Comparison of ENCODE assay signal across 9 cellular contexts in the genomic region with DNA sequence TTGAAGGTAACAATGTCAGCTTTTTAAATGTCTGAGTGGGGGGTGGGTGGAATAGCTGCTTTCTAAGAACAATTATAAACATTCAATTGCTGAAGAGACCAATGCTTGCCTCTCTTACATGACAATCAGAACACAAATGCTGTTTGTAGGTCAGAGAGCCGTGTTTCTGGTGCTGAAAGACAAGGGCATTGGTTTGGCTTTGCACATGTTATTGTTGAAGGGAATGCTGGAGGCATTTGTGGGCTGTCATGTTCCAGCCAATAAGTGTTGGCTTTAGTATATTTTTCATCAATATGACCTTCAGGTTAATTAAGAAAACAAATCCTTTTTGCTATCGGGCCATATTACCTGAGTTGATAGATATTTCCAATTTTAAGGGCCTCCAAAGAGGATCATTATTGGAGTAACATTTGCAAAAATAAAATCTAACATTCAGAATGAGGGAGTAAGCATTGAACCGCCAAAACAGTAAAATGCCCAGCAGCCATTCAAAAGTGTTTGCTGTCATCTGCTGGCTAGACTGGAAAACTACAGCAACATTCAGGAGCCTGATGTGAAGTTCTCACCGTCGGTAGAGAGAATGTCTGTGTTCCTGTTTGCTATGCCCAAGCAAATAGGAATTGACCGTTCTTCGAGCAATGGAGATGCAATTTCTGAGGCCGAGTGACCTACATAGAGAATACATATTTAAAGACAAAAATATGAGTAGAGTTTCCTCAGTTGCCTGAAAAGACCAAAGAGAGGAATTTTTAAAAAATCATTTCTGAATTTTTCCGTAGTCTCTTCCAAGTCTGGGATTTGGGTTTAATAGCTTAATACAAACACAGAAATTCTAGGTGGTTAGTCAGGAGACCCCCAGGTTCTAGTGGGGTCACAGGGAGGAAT.
A peak's percentile ranks its signal among the peaks of the same experiment; 100 is the strongest.
DNase-seq lines count a peak whose midpoint lies in the region; ATAC-seq, FAIRE-seq and TF ChIP-seq lines count a peak whose summit lies in the region.
"Had no signal": no experiment of that assay in that cellular context is flagged by ENCODE, and none has a peak within 500 bp of the region (broad histone marks: within the 10 kb centered on the region; RNA-seq: fewer than 3 reads in every experiment).

No MANE protein-coding gene starts in this region.

- 15 to 19% (median 15%) methylated on average over 9 of the region's 9 CpGs for WGBS in ovary, 3 donors

- DNase-seq in Right ventricle myocardium inferior (ENCODE audit: missing footprints) (no peak), cardiac septum (ENCODE audit: low spot score) (no peak), SHP77 treated with DMSO at 0.1 percent for 48 hours (lab: John Stamatoyannopoulos, UW) (peak; percentile 31), cardiac fibroblast (ENCODE audit: low read depth in 2 of 2) (peak; percentile 64 to 72), kidney (no peak), tibial artery (no peak), ovary (no peak)

- H3K36me3 ChIP-seq in kidney (ENCODE audit: control insufficient read depth in 1 of 2, insufficient read depth in 2 of 2, low read length in 2 of 2) (no peaks in the 10 kb centered on the region), tibial artery (no peaks in the 10 kb centered on the region), ovary (no peaks in the 10 kb centered on the region)

- no peak for TF ChIP-seq POLR2A in ovary (IDR thresholded peaks at IDR 0.05)

- H3K27me3 ChIP-seq in tibial artery (no peaks in the 10 kb centered on the region), ovary (no peaks in the 10 kb centered on the region)

- no peak for TF ChIP-seq EP300 in ovary (IDR thresholded peaks at IDR 0.05)

- no peak overlapping the region for H3K9ac ChIP-seq in kidney (ENCODE audit: low read length in 2 of 2)

- intact Hi-C loops in Right ventricle myocardium inferior (cut with DNase I) (loop anchor here (1.0 to 10.0 kb wide), 3 partner anchors 222 to 832 kb away; no protein-coding TSS in a partner anchor), cardiac septum (cut with DNase I) (loop anchor here (5.0 kb wide), 2 partner anchors 220 to 680 kb away; no protein-coding TSS in a partner anchor), kidney (cut with DNase I) (loop anchor here (10.0 kb wide), 1 partner anchor 222 kb away; no protein-coding TSS in a partner anchor), tibial artery (cut with DNase I; ENCODE audit: low total_unique reads) (no loop called here), ovary (cut with DNase I) (no loop called here)

- H3K4me3 ChIP-seq in cardiac fibroblast (replicated peaks in 1 of 2; ENCODE audit: low read depth in 2 of 2, low read length in 2 of 2) (peak overlapping the region in 1 of 2 donors; percentile 3), kidney (ENCODE audit: low read length in 2 of 2) (no peak overlapping the region), tibial artery (no peak overlapping the region), ovary (no peak overlapping the region)

- peak; percentile 77 for TF ChIP-seq CTCF in cardiac fibroblast (IDR thresholded peaks at IDR 0.05; ENCODE audit: low read depth, low read length)
- peak; percentile 82 for TF ChIP-seq CTCF in kidney (IDR thresholded peaks at IDR 0.05; ENCODE audit: borderline replicate concordance, extremely low read depth, insufficient read depth)
- TF ChIP-seq CTCF in tibial artery (IDR thresholded peaks at IDR 0.05), result peak; percentile 80 to 87
- TF ChIP-seq CTCF in ovary (IDR thresholded peaks at IDR 0.05), result no peak

- H3K27ac ChIP-seq in kidney (ENCODE audit: low read depth in 2 of 2, low read length in 2 of 2) (no peak overlapping the region), tibial artery (no peak overlapping the region), ovary (no peak overlapping the region)
- H3K27ac ChIP-seq: epithelial cell of prostate had no signal

- FAIRE-seq in kidney (lab: Jason Lieb, UNC), result no peak

- H3K9me3 Mint-ChIP-seq in IgD-negative memory B cell, result no peaks in the 10 kb centered on the region

- H3K4me1 Mint-ChIP-seq in IgD-negative memory B cell, result peaks cover 0 to 3% (median 1%) of the 10 kb centered on the region in 3 donors

- peaks cover 5% of the 10 kb centered on the region for H3K36me3 Mint-ChIP-seq in IgD-negative memory B cell

- no peaks in the 10 kb centered on the region for H3K9me3 ChIP-seq in kidney (ENCODE audit: control insufficient read depth in 1 of 2, low read length in 2 of 2)
- H3K9me3 ChIP-seq in tibial artery, result no peaks in the 10 kb centered on the region
- no peaks in the 10 kb centered on the region for H3K9me3 ChIP-seq in ovary

- H3K27ac Mint-ChIP-seq in IgD-negative memory B cell, result peak overlapping the region in 2 of 3 donors; percentile 42 to 51

- no peaks in the 10 kb centered on the region for H3K4me1 ChIP-seq in kidney (ENCODE audit: control insufficient read depth in 1 of 2, insufficient read depth in 1 of 2, low read depth in 1 of 2, low read length in 2 of 2)
- peaks cover 0 to 7% (median 0%) of the 10 kb centered on the region in 4 donors for H3K4me1 ChIP-seq in tibial artery
- H3K4me1 ChIP-seq in ovary (ENCODE audit: insufficient read depth), result no peaks in the 10 kb centered on the region

- peak; percentile 56 for ATAC-seq in Right ventricle myocardium inferior

- H3K4me3 Mint-ChIP-seq in IgD-negative memory B cell, result no peak overlapping the region

- H3K27me3 Mint-ChIP-seq in IgD-negative memory B cell, result no peaks in the 10 kb centered on the region

Comparison
In these comparisons a context has a peak if more than half of its experiments do, and no peak if none do; other contexts are left out.
1. DNase-seq: peak in SHP77 treated with DMSO at 0.1 percent for 48 hours (single experiment) and cardiac fibroblast (2 of 2); none in Right ventricle myocardium inferior (single experiment), cardiac septum (single experiment), kidney (single experiment), tibial artery (0 of 2) and ovary (0 of 5).
2. CTCF ChIP-seq: peak in cardiac fibroblast (single experiment), kidney (single experiment) and tibial artery (2 of 2); none in ovary (0 of 3).
3. intact Hi-C loops: an anchor here in Right ventricle myocardium inferior (1.0 to 10.0 kb wide), cardiac septum (5.0 kb wide) and kidney (10.0 kb wide); none called in tibial artery and ovary.